14 cellular contexts compared by ENCODE assay signal in genomic region chr6:135331002-135331401, GRCh38.
DNase-seq lines count a peak whose midpoint lies in the region; ATAC-seq, FAIRE-seq and TF ChIP-seq lines count a peak whose summit lies in the region.
"Had no signal": no experiment of that assay in that cellular context is flagged by ENCODE, and none has a peak within 500 bp of the region (broad histone marks: within the 10 kb centered on the region; RNA-seq: fewer than 3 reads in every experiment).

No MANE protein-coding gene starts in this region.

- H3K36me3 ChIP-seq in osteoblast (ENCODE audit: insufficient read depth, low read length) (no peaks in the 10 kb centered on the region), uterus (no peaks in the 10 kb centered on the region)

- H3K27ac ChIP-seq in osteoblast (ENCODE audit: low read depth, low read length) (peak overlapping the region; percentile 38), uterus (no peak overlapping the region)
- H3K27ac ChIP-seq: skin epidermis, tibial artery had no signal

- no peaks in the 10 kb centered on the region for H3K27me3 ChIP-seq in osteoblast (ENCODE audit: insufficient read depth, low read length)
- no peaks in the 10 kb centered on the region for H3K27me3 ChIP-seq in uterus
- H3K27me3 ChIP-seq: tibial artery had no signal

- ATAC-seq in GM18511 (IDR thresholded peaks at IDR 0.05; ENCODE audit: unreplicated experiment) (peak; percentile 65), HG02840 (IDR thresholded peaks at IDR 0.05; ENCODE audit: low FRiP score, unreplicated experiment) (peak; percentile 44), HG03025 (IDR thresholded peaks at IDR 0.05; ENCODE audit: low FRiP score, unreplicated experiment) (no peak), GM18858 (IDR thresholded peaks at IDR 0.05; ENCODE audit: unreplicated experiment) (no peak)
- ATAC-seq: CD8-positive, alpha-beta T cell; left lobe of liver had no signal

- no peak overlapping the region for H2AFZ ChIP-seq in osteoblast (ENCODE audit: low read length)

- no peaks in the 10 kb centered on the region for H4K20me1 ChIP-seq in osteoblast (ENCODE audit: insufficient read depth, low read length)

- intact Hi-C loops in uterus (cut with DNase I; ENCODE audit: low total_unique reads): no loop called here

- no peaks in the 10 kb centered on the region for H3K79me2 ChIP-seq in osteoblast (ENCODE audit: insufficient read depth, low read length)

- no peak for TF ChIP-seq CTCF in osteoblast (IDR thresholded peaks at IDR 0.05; ENCODE audit: extremely low read depth, low read depth, low read length)
- TF ChIP-seq CTCF in uterus (IDR thresholded peaks at IDR 0.05): no peak

- TF ChIP-seq POLR2A in uterus (IDR thresholded peaks at IDR 0.05): no peak

- DNase-seq in RCC 7860 (ENCODE audit: low spot score): peak; percentile 23
- no peak for DNase-seq in osteoblast (ENCODE audit: insufficient read length, low spot score, missing footprints)
- no peak for DNase-seq in HuH-7 (ENCODE audit: low spot score)
- no peak for DNase-seq in uterus
- DNase-seq: activated CD4-positive, alpha-beta T cell treated with anti-CD3 and anti-CD28 coated beads, Interleukin-2, amount 10 ng/mL, durations not matched to agents 24 days and 14 days; CD8-positive, alpha-beta T cell; NCI-H446; tibial artery had no signal

- no peak overlapping the region for H3K4me3 ChIP-seq in osteoblast (ENCODE audit: insufficient read depth, low read length)
- no peak overlapping the region for H3K4me3 ChIP-seq in uterus
- H3K4me3 ChIP-seq: skin epidermis, tibial artery had no signal

- FAIRE-seq in RCC 7860 (lab: Jason Lieb, UNC): peak; percentile 12

- H3K9me3 ChIP-seq in osteoblast (ENCODE audit: low read depth, low read length) (no peaks in the 10 kb centered on the region), uterus (no peaks in the 10 kb centered on the region)
- H3K9me3 ChIP-seq: tibial artery had no signal

- H3K4me1 ChIP-seq in osteoblast (ENCODE audit: insufficient read depth, low read length) (peaks cover 18% of the 10 kb centered on the region), uterus (no peaks in the 10 kb centered on the region)
- H3K4me1 ChIP-seq: tibial artery had no signal

- H3K4me2 ChIP-seq in osteoblast (ENCODE audit: insufficient read depth, low read length): no peak overlapping the region

Comparison
In these comparisons a context has a peak if more than half of its experiments do, and no peak if none do; other contexts are left out.
1. ATAC-seq: peak in GM18511 (single experiment) and HG02840 (single experiment); none in HG03025 (single experiment) and GM18858 (single experiment).